ENCODE assay signal across 16 cellular contexts in genomic region chr6:132817554-132818403, GRCh38. TPM values are rescaled to one million over a fixed set of nuclear protein-coding genes. Genes with fewer than 3 reads are reported as not detected.
DNase-seq lines count a peak whose midpoint lies in the region; ATAC-seq and TF ChIP-seq lines count a peak whose summit lies in the region.
"Had no signal": no experiment of that assay in that cellular context is flagged by ENCODE, and none has a peak within 500 bp of the region (broad histone marks: within the 10 kb centered on the region; RNA-seq: fewer than 3 reads in every experiment).

No MANE protein-coding gene starts in this region.

- H3K18ac ChIP-seq in IMR-90 (ENCODE audit: low read depth, low read length) = no peak overlapping the region

- H4K91ac ChIP-seq in IMR-90 (ENCODE audit: insufficient read depth, low read depth, low read length) = no peak overlapping the region

- no peak for DNase-seq in activated naive CD4-positive, alpha-beta T cell treated with anti-CD3 and anti-CD28 coated beads, Interleukin-2, amount 50 U/mL, for 72 hours (ENCODE audit: low spot score in 2 of 2)
- no peak for DNase-seq in activated naive CD4-positive, alpha-beta T cell treated with Interleukin-2 at 50 U/mL for 16 hours
- DNase-seq in IMR-90 (no peak), adipocyte (ENCODE audit: low read depth) (no peak), KBM-7 (no peak), H4 (ENCODE audit: low spot score) (no peak)
- no peak for DNase-seq in stimulated activated effector memory CD8-positive, alpha-beta T cell treated with anti-CD3 and anti-CD28 coated beads, Interleukin-12 subunit alpha, Interleukin-12 subunit beta, amount 100 ng/mL, for 72 hours (ENCODE audit: low spot score in 2 of 2)
- DNase-seq: activated effector memory CD4-positive, alpha-beta T cell treated with anti-CD3 and anti-CD28 coated beads, Interleukin-2, amount 50 U/mL, for 16 hours; colonic mucosa; NCI-H2081; stimulated activated CD4-positive, alpha-beta T cell treated with anti-CD3 and anti-CD28 coated beads, Interleukin-4, amount 100 ng/mL, for 1 hour had no signal

- H3K4me1 ChIP-seq in IMR-90 (ENCODE audit: control insufficient read depth, insufficient read depth, low read length) (peaks cover 5% of the 10 kb centered on the region), adipocyte (ENCODE audit: control insufficient read depth, insufficient read depth, low read length) (peaks cover 51% of the 10 kb centered on the region)

- intact Hi-C loops in IMR-90 (cut with micrococcal nuclease) = no loop called here

- no peak overlapping the region for H4K5ac ChIP-seq in IMR-90 (ENCODE audit: low read depth, low read length)

- no peak overlapping the region for H3K4ac ChIP-seq in IMR-90 (ENCODE audit: low read depth, low read length)

- TF ChIP-seq RAD21 in IMR-90 (IDR thresholded peaks at IDR 0.05; ENCODE audit: low read length) = no peak

- peak overlapping the region; percentile 78 to 97 for H3K27ac Mint-ChIP-seq in activated naive CD4-positive, alpha-beta T cell treated with anti-CD3 and anti-CD28 coated beads, Interleukin-2, amount 50 U/mL, for 72 hours
- H3K27ac Mint-ChIP-seq in stimulated activated effector memory CD8-positive, alpha-beta T cell treated with anti-CD3 and anti-CD28 coated beads, Interleukin-12 subunit alpha, Interleukin-12 subunit beta, amount 100 ng/mL, for 72 hours = peak overlapping the region; percentile 99

- H2BK5ac ChIP-seq in IMR-90 (ENCODE audit: low read depth, low read length, poor library complexity, severe bottlenecking) = no peak overlapping the region

- H3K9ac ChIP-seq in IMR-90 (ENCODE audit: low read depth, low read length) = no peak overlapping the region
- peak overlapping the region; percentile 22 for H3K9ac ChIP-seq in adipocyte (ENCODE audit: low read length)
- H3K9ac ChIP-seq: parathyroid adenoma had no signal

- H2AK5ac ChIP-seq in IMR-90 (ENCODE audit: low read depth, low read length) = no peak overlapping the region

- H2AK9ac ChIP-seq in IMR-90 (replicated peaks; ENCODE audit: low read depth, low read length, poor library complexity) = no peak overlapping the region

- no TSS peak for BruUV-seq in IMR-90 (replicated peaks; lab: Mats Ljungman, UMichigan)

- no peak overlapping the region for H2BK15ac ChIP-seq in IMR-90 (ENCODE audit: low read depth, low read length)

- H3K27ac ChIP-seq in IMR-90 (ENCODE audit: insufficient read depth, low read length) = no peak overlapping the region
- H3K27ac ChIP-seq: C4-2B, colonic mucosa, foreskin keratinocyte, parathyroid adenoma, suprapubic skin had no signal

- in situ Hi-C loops in IMR-90 (cut with MboI; ENCODE audit: low sequenced_read_pairs) = no loop called here
- in situ Hi-C loops in KBM-7 (cut with MboI; ENCODE audit: low pct_unique_long_range_greater_than_20kb, low sequenced_read_pairs) = no loop called here

- peaks cover 62% of the 10 kb centered on the region for H4K20me1 ChIP-seq in IMR-90 (ENCODE audit: insufficient read depth, low read length)

- peaks cover 13% of the 10 kb centered on the region for H3K9me1 ChIP-seq in IMR-90 (ENCODE audit: insufficient read depth, low read length)

- H4K8ac ChIP-seq in IMR-90 (ENCODE audit: low read depth in 2 of 2, low read length in 2 of 2) = no peak overlapping the region

- no peak overlapping the region for H3K4me2 ChIP-seq in IMR-90 (ENCODE audit: low read depth, low read length)

- H3K23ac ChIP-seq in IMR-90 (ENCODE audit: low read depth, low read length) = 0 out of 2 replicates have a peak overlapping the region, but pooled peaks have one; percentile 7

- H3K9me3 ChIP-seq in IMR-90 (ENCODE audit: control insufficient read depth, insufficient read depth, low read length) (no peaks in the 10 kb centered on the region), adipocyte (ENCODE audit: control insufficient read depth, low read length) (no peaks in the 10 kb centered on the region)
- H3K9me3 ChIP-seq: colonic mucosa, suprapubic skin had no signal

- POLR2A ChIA-PET in IMR-90 (lab: Charles Lee; ENCODE audit: unreplicated experiment) = interaction anchor here (0.7 kb wide), 1 partner anchor 686 kb away, joined by 3 read pairs; no protein-coding TSS in a partner anchor

- no peak overlapping the region for H2BK20ac ChIP-seq in IMR-90 (ENCODE audit: low read depth, low read length)

- CTCF ChIA-PET in IMR-90 (lab: Yijun Ruan, JAX) = no interaction called here

- peaks cover 25 to 55% of the 10 kb centered on the region in 2 experiments for H3K79me1 ChIP-seq in IMR-90 (ENCODE audit: low read depth in 1 of 2, low read length in 2 of 2)

- H3K27me3 ChIP-seq in IMR-90 (ENCODE audit: control insufficient read depth, insufficient read depth, low read length) (no peaks in the 10 kb centered on the region), adipocyte (replicated peaks; ENCODE audit: control insufficient read depth, insufficient read depth, low read length) (no peaks in the 10 kb centered on the region)
- H3K27me3 ChIP-seq: colonic mucosa, foreskin keratinocyte, suprapubic skin had no signal

- no peak overlapping the region for H2AFZ ChIP-seq in IMR-90 (replicated peaks; ENCODE audit: low read length, poor library complexity)
- H2AFZ ChIP-seq: parathyroid adenoma had no signal

- TF ChIP-seq CTCF in IMR-90 (conservative IDR thresholded peaks at IDR 0.05; ENCODE audit: low read depth, low read length) = no peak

- peaks cover 37% of the 10 kb centered on the region for H3K36me3 ChIP-seq in IMR-90 (ENCODE audit: control insufficient read depth, insufficient read depth, low read length)
- peaks cover 51% of the 10 kb centered on the region for H3K36me3 ChIP-seq in adipocyte (ENCODE audit: control insufficient read depth, insufficient read depth, low read length, severe bottlenecking)

- no peak overlapping the region for H3K56ac ChIP-seq in IMR-90 (ENCODE audit: extremely low read depth, insufficient read depth, low read length)

- no peak overlapping the region for H3K14ac ChIP-seq in IMR-90 (replicated peaks; ENCODE audit: low read depth, low read length)

- H3K4me3 Mint-ChIP-seq in stimulated activated effector memory CD8-positive, alpha-beta T cell treated with anti-CD3 and anti-CD28 coated beads, Interleukin-12 subunit alpha, Interleukin-12 subunit beta, amount 100 ng/mL, for 72 hours = peak overlapping the region; percentile 85

- dilution Hi-C loops in IMR-90 (cut with HindIII; ENCODE audit: low sequenced_read_pairs, unreplicated experiment) = no loop called here

- peaks cover 55% of the 10 kb centered on the region for H3K4me1 Mint-ChIP-seq in stimulated activated effector memory CD8-positive, alpha-beta T cell treated with anti-CD3 and anti-CD28 coated beads, Interleukin-12 subunit alpha, Interleukin-12 subunit beta, amount 100 ng/mL, for 72 hours

- peaks cover 57 to 68% of the 10 kb centered on the region in 2 donors for H3K36me3 Mint-ChIP-seq in activated naive CD4-positive, alpha-beta T cell treated with anti-CD3 and anti-CD28 coated beads, Interleukin-2, amount 50 U/mL, for 72 hours
- H3K36me3 Mint-ChIP-seq in stimulated activated effector memory CD8-positive, alpha-beta T cell treated with anti-CD3 and anti-CD28 coated beads, Interleukin-12 subunit alpha, Interleukin-12 subunit beta, amount 100 ng/mL, for 72 hours = peaks cover 90% of the 10 kb centered on the region

- no peaks in the 10 kb centered on the region for H3K9me3 Mint-ChIP-seq in activated naive CD4-positive, alpha-beta T cell treated with anti-CD3 and anti-CD28 coated beads, Interleukin-2, amount 50 U/mL, for 72 hours
- H3K9me3 Mint-ChIP-seq in stimulated activated effector memory CD8-positive, alpha-beta T cell treated with anti-CD3 and anti-CD28 coated beads, Interleukin-12 subunit alpha, Interleukin-12 subunit beta, amount 100 ng/mL, for 72 hours = no peaks in the 10 kb centered on the region

- H2BK120ac ChIP-seq in IMR-90 (ENCODE audit: low read depth, low read length) = no peak overlapping the region

- H3K4me3 ChIP-seq in IMR-90 (ENCODE audit: insufficient read depth, low read depth, low read length) = no peak overlapping the region
- peak overlapping the region; percentile 94 for H3K4me3 ChIP-seq in adipocyte (ENCODE audit: low read length)
- H3K4me3 ChIP-seq: colonic mucosa, suprapubic skin had no signal

- no peak; the same call in 1 of the 2 replicates for TF ChIP-seq POLR2A in IMR-90 (IDR thresholded peaks at IDR 0.05; ENCODE audit: low read depth, low read length)

- no peak for ATAC-seq in activated naive CD4-positive, alpha-beta T cell treated with anti-CD3 and anti-CD28 coated beads, Interleukin-2, amount 50 U/mL, for 72 hours
- ATAC-seq in IMR-90 (ENCODE audit: low read depth) (no peak), HG02588 (IDR thresholded peaks at IDR 0.05; ENCODE audit: unreplicated experiment) (no peak)
- no peak for ATAC-seq in stimulated activated effector memory CD8-positive, alpha-beta T cell treated with anti-CD3 and anti-CD28 coated beads, Interleukin-12 subunit alpha, Interleukin-12 subunit beta, amount 100 ng/mL, for 72 hours
- ATAC-seq: foreskin keratinocyte had no signal

- WGBS in IMR-90 (ENCODE audit: extremely low coverage in 2 of 2, insufficient read length in 1 of 2), 2 experiments = 100% methylated on average over 5 of the region's 10 CpGs; no CpG with 5 or more reads in 1 of the 2 experiments

TF ChIP-seq in IMR-90, 13 proteins besides CTCF, POLR2A, EP300 and RAD21 (continues in another document):
- no peak for TF ChIP-seq MAZ (IDR thresholded peaks at IDR 0.05; ENCODE audit: borderline replicate concordance, low read depth, low read length)
- TF ChIP-seq SMC3 (IDR thresholded peaks at IDR 0.05; ENCODE audit: low read depth, low read length) = no peak
- TF ChIP-seq BHLHE40 (IDR thresholded peaks at IDR 0.05; ENCODE audit: low read depth, low read length) = no peak
- TF ChIP-seq CHD1 (IDR thresholded peaks at IDR 0.05; ENCODE audit: low read depth, low read length) = no peak
- no peak for TF ChIP-seq MAFK (IDR thresholded peaks at IDR 0.05; ENCODE audit: low read depth, low read length)
- TF ChIP-seq FOS (IDR thresholded peaks at IDR 0.05; ENCODE audit: low read depth, low read length) = no peak
- no peak for TF ChIP-seq MXI1 (IDR thresholded peaks at IDR 0.05; ENCODE audit: borderline replicate concordance, low read depth, low read length)

RNA-seq across cellular contexts. Expression of gene RPS12, which starts 3.4 kb away (rescaled TPM):
- 1,000 to 10,000 TPM; 1,712 to 1,768 TPM for total RNA-seq in activated naive CD4-positive, alpha-beta T cell treated with anti-CD3 and anti-CD28 coated beads, Interleukin-2, amount 50 U/mL, for 72 hours
- total RNA-seq in IMR-90 (2012; rRNA removed) = 1,529 and 2,604 TPM in 2 replicates
- 3,906 and 3,925 TPM in 2 replicates for polyA plus RNA-seq in IMR-90 (2012; rRNA removed)
- 4,661 and 5,209 TPM in 2 replicates for polyA plus RNA-seq in IMR-90 (2012; cell fraction: cytosol; rRNA removed)
- polyA plus RNA-seq in IMR-90 (2012; cell fraction: nucleus; rRNA removed; ENCODE audit: low replicate concordance) = 958 and 2,207 TPM in 2 replicates
- total RNA-seq in H4 (2014; rRNA removed; shearing (Covaris generic)) = 2,146 and 2,177 TPM in 2 replicates

RNA-seq across cellular contexts. Expression of gene SLC18B1, which starts 19.3 kb away (rescaled TPM):
- 1 to 10 TPM; 6.3 to 9.4 TPM for total RNA-seq in activated naive CD4-positive, alpha-beta T cell treated with anti-CD3 and anti-CD28 coated beads, Interleukin-2, amount 50 U/mL, for 72 hours
- total RNA-seq in IMR-90 (2012; rRNA removed) = 2.5 and 6.4 TPM in 2 replicates
- polyA plus RNA-seq in IMR-90 (2012; rRNA removed) = 1.7 and 2.4 TPM in 2 replicates
- 0.41 and 0.60 TPM in 2 replicates for polyA plus RNA-seq in IMR-90 (2012; cell fraction: cytosol; rRNA removed)
- 0.36 and 3.9 TPM in 2 replicates for polyA plus RNA-seq in IMR-90 (2012; cell fraction: nucleus; rRNA removed; ENCODE audit: low replicate concordance)
- 6.0 and 9.4 TPM in 2 replicates for total RNA-seq in H4 (2014; rRNA removed; shearing (Covaris generic))
